In genomic region chr2:32009479-32010256, GRCh38 we compare ENCODE assay signal across 8 cellular contexts. TPM values are rescaled to one million over a fixed set of nuclear protein-coding genes. Genes with fewer than 3 reads are reported as not detected.
DNase-seq lines count a peak whose midpoint lies in the region; ATAC-seq and TF ChIP-seq lines count a peak whose summit lies in the region.

No MANE protein-coding gene starts in this region.

- H3K9me3 ChIP-seq in DOHH2 (ENCODE audit: control insufficient read depth, insufficient read depth, low read length): no peaks in the 10 kb centered on the region
- no peaks in the 10 kb centered on the region for H3K9me3 ChIP-seq in HUES6 (ENCODE audit: control insufficient read depth, insufficient read depth, low read depth, low read length)

- no peaks in the 10 kb centered on the region for H3K36me3 Mint-ChIP-seq in chondrocyte (ENCODE audit: low read depth)

- peaks cover 60% of the 10 kb centered on the region for H3K79me2 ChIP-seq in DOHH2 (ENCODE audit: control insufficient read depth, low read length)

- H3K27me3 ChIP-seq in DOHH2 (ENCODE audit: control insufficient read depth, low read length) (no peaks in the 10 kb centered on the region), HUES6 (ENCODE audit: control insufficient read depth, insufficient read depth, low read length) (no peaks in the 10 kb centered on the region)

- ATAC-seq in GM21367 (IDR thresholded peaks at IDR 0.05; ENCODE audit: unreplicated experiment) (peak; percentile 19), left lobe of liver (peak; percentile 25)

- peaks cover 42% of the 10 kb centered on the region for H3K4me1 Mint-ChIP-seq in chondrocyte (ENCODE audit: low read depth)

- H3F3A ChIP-seq in DOHH2 (ENCODE audit: control insufficient read depth, insufficient read depth): peaks cover 6% of the 10 kb centered on the region

- no peaks in the 10 kb centered on the region for H3K27me3 Mint-ChIP-seq in chondrocyte (ENCODE audit: low read depth)

- DNase-seq in activated CD4-positive, CD25-positive, alpha-beta regulatory T cell treated with anti-CD3 and anti-CD28 coated beads, Interleukin-2, amount 50 U/mL, for 72 hours: peak; percentile 52
- DNase-seq in chondrocyte (ENCODE audit: low spot score) (peak; percentile 94), left lobe of liver (ENCODE audit: low spot score) (peak; percentile 59), NCI-H1105 (lab: John Stamatoyannopoulos, UW) (no peak)
- DNase-seq in stimulated activated CD4-positive, alpha-beta T cell treated with anti-CD3 and anti-CD28 coated beads, Interleukin-4, amount 100 ng/mL, for 24 hours: peak; percentile 45

- H3K27ac ChIP-seq in DOHH2 (ENCODE audit: low read depth, low read length) (peak overlapping the region; percentile 93), HUES6 (ENCODE audit: low read depth, low read length) (peak overlapping the region; percentile 83)

- peak overlapping the region; percentile 95 for H3K27ac Mint-ChIP-seq in chondrocyte (ENCODE audit: unreplicated experiment)

- H3K4me3 Mint-ChIP-seq in chondrocyte (ENCODE audit: unreplicated experiment): peak overlapping the region; percentile 95

- TF ChIP-seq CTCF in DOHH2 (IDR thresholded peaks at IDR 0.05; ENCODE audit: low read depth, low read length, poor library complexity, severe bottlenecking): no peak
- TF ChIP-seq CTCF in chondrocyte (IDR thresholded peaks at IDR 0.05): no peak

- H3K9me3 Mint-ChIP-seq in chondrocyte (ENCODE audit: low read depth): no peaks in the 10 kb centered on the region

- H4K20me1 ChIP-seq in DOHH2 (ENCODE audit: control insufficient read depth, insufficient read depth, low read depth, low read length): peaks cover 24% of the 10 kb centered on the region

- peak overlapping the region; percentile 95 for H3K9ac ChIP-seq in HUES6 (ENCODE audit: low read length)

- H3K4me3 ChIP-seq in DOHH2 (ENCODE audit: low read length) (peak overlapping the region; percentile 98), HUES6 (ENCODE audit: low read depth, low read length) (peak overlapping the region; percentile 99)

- H3K4me2 ChIP-seq in DOHH2 (ENCODE audit: low read length): peak overlapping the region; percentile 97

- no peaks in the 10 kb centered on the region for H3K9me2 ChIP-seq in DOHH2 (replicated peaks; ENCODE audit: control insufficient read depth, low read length)

- H3K4me1 ChIP-seq in DOHH2 (ENCODE audit: control insufficient read depth, low read length): peaks cover 38% of the 10 kb centered on the region
- peaks cover 29% of the 10 kb centered on the region for H3K4me1 ChIP-seq in HUES6 (ENCODE audit: control insufficient read depth, insufficient read depth, low read length)

- H3K36me3 ChIP-seq in DOHH2 (ENCODE audit: control insufficient read depth, low read length): peaks cover 22% of the 10 kb centered on the region; the same call in 1 of the 2 replicates
- 0 out of 2 replicates have a peak, but pooled peaks cover 2% of the 10 kb centered on the region for H3K36me3 ChIP-seq in HUES6 (ENCODE audit: control insufficient read depth, insufficient read depth, low read length)

RNA-seq across cellular contexts. Expression of gene MEMO1, which starts 1.1 kb away (rescaled TPM):
- total RNA-seq in chondrocyte (36.9 to 43.5 TPM (median 41.9 TPM) in 3 replicates), left lobe of liver (22.7 TPM)

RNA-seq across cellular contexts. Expression of gene DPY30, which starts 29.9 kb away (rescaled TPM):
- 51.5 to 60.6 TPM (median 51.8 TPM) in 3 replicates for total RNA-seq in chondrocyte
- total RNA-seq in left lobe of liver: 25.9 TPM

RNA-seq across cellular contexts. Expression of gene SPAST, which starts 53.7 kb away (rescaled TPM):
- total RNA-seq in chondrocyte (19.7 to 23.7 TPM (median 20.5 TPM) in 3 replicates), left lobe of liver (9.4 TPM)
